In the genomic region with DNA sequence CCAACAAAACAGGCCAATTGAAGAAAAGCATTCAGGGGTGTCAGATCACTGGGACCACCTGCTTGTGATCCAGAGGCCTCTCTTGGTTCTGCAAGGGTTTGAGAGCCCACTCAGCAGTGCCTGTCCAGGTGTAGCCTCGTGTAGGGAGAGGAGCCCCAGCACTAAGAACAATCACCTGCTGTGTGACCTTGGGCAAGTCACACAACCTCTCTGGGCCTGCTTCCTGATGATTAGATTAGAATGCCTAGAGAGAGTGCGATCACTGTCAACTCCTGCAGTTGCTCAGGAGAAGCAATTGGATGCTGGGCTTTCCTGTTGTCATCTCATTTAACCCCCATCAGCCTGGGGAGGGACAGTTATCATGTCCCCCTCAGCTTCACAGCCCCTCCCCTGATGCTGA, we compare ENCODE assay signal across 27 cellular contexts. TPM values are rescaled to one million over a fixed set of nuclear protein-coding genes. Genes with fewer than 3 reads are reported as not detected.
"Had no signal": no experiment of that assay in that cellular context is flagged by ENCODE, and none has a peak within 500 bp of the region (broad histone marks: within the 10 kb centered on the region; RNA-seq: fewer than 3 reads in every experiment).

No MANE protein-coding gene starts in this region.

- DNase-seq: effector CD8-positive, alpha-beta T cell; heart right ventricle; hypothalamus; left lung; lower lobe of right lung; natural killer cell; stimulated activated CD4-positive, alpha-beta T cell treated with anti-CD3 and anti-CD28 coated beads, Interleukin-4, amount 100 ng/mL, for 1 hour; tibial artery; upper lobe of left lung; uterus had no signal

- H3K9me3 ChIP-seq: heart right ventricle, left lung, lower lobe of right lung, right atrium auricular region, tibial artery, upper lobe of left lung, uterus had no signal

- FAIRE-seq: endometrium, frontal cortex, islet of Langerhans had no signal

- H3K27ac ChIP-seq: coronary artery, heart right ventricle, left lung, lower lobe of right lung, right atrium auricular region, tibial artery, upper lobe of left lung, uterus had no signal

- H3K4me1 ChIP-seq: left lung, lower lobe of right lung, uterus had no signal

- H3K27me3 ChIP-seq: right atrium auricular region had no signal

- H3K4me3 Mint-ChIP-seq: memory B cell; mesothelial cell of epicardium; natural killer cell; neural crest cell; stimulated activated memory B cell treated with anti-CD40 and anti-IgM and Interleukin-4, amounts not matched to agents 10 μg/mL and 1 μg/mL and 100 μg/mL, for 72 hours; stimulated activated naive CD8-positive, alpha-beta T cell treated with anti-CD3 and anti-CD28 coated beads, Interleukin-15, Interleukin-2, amounts not matched to agents 100 ng/mL and 50 ng/mL, for 24 hours had no signal

- ATAC-seq: heart right ventricle; left lung; lower lobe of right lung; natural killer cell; stimulated activated memory B cell treated with anti-CD40 and anti-IgM and Interleukin-4, amounts not matched to agents 10 μg/mL and 1 μg/mL and 100 μg/mL, for 72 hours had no signal

- H3K9me3 Mint-ChIP-seq: memory B cell; mesothelial cell of epicardium; natural killer cell; neural crest cell; stimulated activated memory B cell treated with anti-CD40 and anti-IgM and Interleukin-4, amounts not matched to agents 10 μg/mL and 1 μg/mL and 100 μg/mL, for 72 hours; stimulated activated naive CD8-positive, alpha-beta T cell treated with anti-CD3 and anti-CD28 coated beads, Interleukin-15, Interleukin-2, amounts not matched to agents 100 ng/mL and 50 ng/mL, for 24 hours had no signal

- H3K4me2 ChIP-seq: smooth muscle cell had no signal

- H3K36me3 ChIP-seq: heart right ventricle, left lung, lower lobe of right lung, right atrium auricular region, tibial artery, upper lobe of left lung, uterus had no signal

- H3K27ac Mint-ChIP-seq: memory B cell; mesothelial cell of epicardium; natural killer cell; stimulated activated memory B cell treated with anti-CD40 and anti-IgM and Interleukin-4, amounts not matched to agents 10 μg/mL and 1 μg/mL and 100 μg/mL, for 72 hours; stimulated activated naive CD8-positive, alpha-beta T cell treated with anti-CD3 and anti-CD28 coated beads, Interleukin-15, Interleukin-2, amounts not matched to agents 100 ng/mL and 50 ng/mL, for 24 hours had no signal

- H3K4me1 Mint-ChIP-seq: natural killer cell, neural crest cell had no signal

- H3K36me3 Mint-ChIP-seq: memory B cell; mesothelial cell of epicardium; natural killer cell; stimulated activated memory B cell treated with anti-CD40 and anti-IgM and Interleukin-4, amounts not matched to agents 10 μg/mL and 1 μg/mL and 100 μg/mL, for 72 hours had no signal

- H3K4me3 ChIP-seq: coronary artery, heart right ventricle, left lung, lower lobe of right lung, right atrium auricular region, smooth muscle cell, tibial artery, upper lobe of left lung, uterus had no signal

RNA-seq across cellular contexts. Expression of gene DLX3, which starts 10.2 kb away (rescaled TPM):
- total RNA-seq: dermis microvascular lymphatic vessel endothelial cell, fibroblast of lung, frontal cortex, natural killer cell, osteocyte had no signal
- polyA plus RNA-seq: fibroblast of lung had no signal

RNA-seq across cellular contexts. Expression of gene DLX4, which starts 15.8 kb away (rescaled TPM):
- total RNA-seq: dermis microvascular lymphatic vessel endothelial cell, fibroblast of lung, frontal cortex, mucosa of gallbladder, myocyte, osteocyte, smooth muscle cell, temporal lobe, uterus had no signal
- polyA plus RNA-seq: fibroblast of lung had no signal
